ENCODE assay signal across 8 cellular contexts in the genomic region with DNA sequence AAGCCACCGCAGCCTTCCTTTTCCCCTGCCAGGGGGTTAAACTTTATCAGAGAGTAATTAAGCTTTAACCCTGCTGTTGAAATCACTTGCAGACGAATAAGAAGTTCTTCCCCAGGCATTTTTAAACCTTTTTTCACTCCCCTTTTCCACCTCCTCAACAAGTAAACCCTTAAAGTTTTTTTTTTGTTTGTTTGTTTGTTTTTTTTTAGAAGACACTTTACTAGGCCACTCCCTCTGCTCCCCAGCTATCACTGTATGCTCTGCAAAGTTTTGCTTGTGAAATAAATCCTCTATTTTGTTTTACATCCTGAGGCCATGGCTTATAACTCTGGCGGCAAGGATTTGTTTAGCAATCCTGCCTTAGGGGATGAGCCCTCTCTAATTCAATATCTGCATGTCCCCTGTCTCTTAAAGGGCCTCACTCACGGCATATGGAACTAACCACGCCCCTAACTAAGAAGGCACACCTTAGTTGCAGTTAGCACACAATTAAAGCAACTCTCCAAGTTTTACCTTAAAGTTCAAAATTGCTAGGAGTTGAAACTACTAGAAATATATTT.
DNase-seq lines count a peak whose midpoint lies in the region; ATAC-seq, FAIRE-seq and TF ChIP-seq lines count a peak whose summit lies in the region.

No MANE protein-coding gene starts in this region.

- H3K4me3 ChIP-seq in BE2C (ENCODE audit: low read depth, low read length) (peak overlapping the region; percentile 85), kidney (ENCODE audit: low read length in 2 of 2) (peak overlapping the region; percentile 64 to 84)

- FAIRE-seq in kidney (lab: Jason Lieb, UNC): no peak

- TF ChIP-seq CTCF in BE2C (IDR thresholded peaks at IDR 0.05; ENCODE audit: low read depth, low read length) (no peak), WTC11 (IDR thresholded peaks at IDR 0.05) (no peak), kidney (IDR thresholded peaks at IDR 0.05; ENCODE audit: borderline replicate concordance, extremely low read depth, insufficient read depth) (no peak)

- CTCF ChIA-PET in WTC11 (lab: Charles Lee): interaction anchor here (0.9 kb wide), 1 partner anchor 8 kb away, joined by 3 read pairs; no protein-coding TSS in a partner anchor
- CTCF ChIA-PET in activated CD4-positive, alpha-beta T cell treated with anti-CD3 and anti-CD28 coated beads for 36 hours (lab: Charles Lee): no interaction called here

- H3K27ac Mint-ChIP-seq in WTC11: no peak overlapping the region; the same call in 1 of the 2 replicates
- H3K27ac Mint-ChIP-seq in activated CD4-positive, alpha-beta T cell treated with anti-CD3 and anti-CD28 coated beads for 36 hours: no peak overlapping the region

- H3K27me3 Mint-ChIP-seq in WTC11 (ENCODE audit: low read depth): no peaks in the 10 kb centered on the region
- H3K27me3 Mint-ChIP-seq in activated CD4-positive, alpha-beta T cell treated with anti-CD3 and anti-CD28 coated beads for 36 hours: peaks cover 2% of the 10 kb centered on the region

- POLR2A ChIA-PET in WTC11 (lab: Charles Lee): no interaction called here
- POLR2A ChIA-PET in activated CD4-positive, alpha-beta T cell treated with anti-CD3 and anti-CD28 coated beads for 36 hours (lab: Charles Lee): no interaction called here

- peaks cover 11% of the 10 kb centered on the region for H3K4me1 Mint-ChIP-seq in WTC11
- no peaks in the 10 kb centered on the region for H3K4me1 Mint-ChIP-seq in activated CD4-positive, alpha-beta T cell treated with anti-CD3 and anti-CD28 coated beads for 36 hours

- no peak overlapping the region for H3K27ac ChIP-seq in kidney (ENCODE audit: low read depth in 2 of 2, low read length in 2 of 2)

- H3K9me3 ChIP-seq in BE2C (no peaks in the 10 kb centered on the region), kidney (ENCODE audit: control insufficient read depth in 1 of 2, low read length in 2 of 2) (no peaks in the 10 kb centered on the region)

- peak; percentile 59 for ATAC-seq in HG02943 (IDR thresholded peaks at IDR 0.05; ENCODE audit: low read depth, unreplicated experiment)
- ATAC-seq in WTC11: peak; percentile 70
- no peak for ATAC-seq in GM19455 (IDR thresholded peaks at IDR 0.05; ENCODE audit: unreplicated experiment)
- no peak for ATAC-seq in activated CD4-positive, alpha-beta T cell treated with anti-CD3 and anti-CD28 coated beads for 36 hours
- ATAC-seq in HG03571 (IDR thresholded peaks at IDR 0.05; ENCODE audit: unreplicated experiment): no peak

- H3K27me3 ChIP-seq in BE2C: no peaks in the 10 kb centered on the region

- no peaks in the 10 kb centered on the region for H3K9me3 Mint-ChIP-seq in WTC11
- H3K9me3 Mint-ChIP-seq in activated CD4-positive, alpha-beta T cell treated with anti-CD3 and anti-CD28 coated beads for 36 hours (ENCODE audit: low read depth): no peaks in the 10 kb centered on the region

- peak overlapping the region in 1 of 2 donors; percentile 14 for H3K9ac ChIP-seq in kidney (ENCODE audit: low read length in 2 of 2)

- DNase-seq in BE2C (peak; percentile 14), WTC11 (ENCODE audit: low spot score) (no peak), kidney (no peak)
- DNase-seq in activated CD8-positive, alpha-beta memory T cell treated with anti-CD3 and anti-CD28 coated beads for 24 hours: no peak
- no peak for DNase-seq in activated CD4-positive, alpha-beta T cell treated with anti-CD3 and anti-CD28 coated beads for 36 hours

- intact Hi-C loops in kidney (cut with DNase I): no loop called here
- intact Hi-C loops in activated CD4-positive, alpha-beta T cell treated with anti-CD3 and anti-CD28 coated beads for 36 hours (cut with DNase I, micrococcal nuclease): no loop called here

- H3K4me3 Mint-ChIP-seq in WTC11: peak overlapping the region; percentile 90
- no peak overlapping the region for H3K4me3 Mint-ChIP-seq in activated CD4-positive, alpha-beta T cell treated with anti-CD3 and anti-CD28 coated beads for 36 hours

- peaks cover 13% of the 10 kb centered on the region for H3K36me3 Mint-ChIP-seq in WTC11
- H3K36me3 Mint-ChIP-seq in activated CD4-positive, alpha-beta T cell treated with anti-CD3 and anti-CD28 coated beads for 36 hours (ENCODE audit: low read depth): no peaks in the 10 kb centered on the region

- no peaks in the 10 kb centered on the region for H3K4me1 ChIP-seq in BE2C
- no peaks in the 10 kb centered on the region for H3K4me1 ChIP-seq in kidney (ENCODE audit: control insufficient read depth in 1 of 2, insufficient read depth in 1 of 2, low read depth in 1 of 2, low read length in 2 of 2)

- no peaks in the 10 kb centered on the region for H3K36me3 ChIP-seq in BE2C
- H3K36me3 ChIP-seq in kidney (ENCODE audit: control insufficient read depth in 1 of 2, insufficient read depth in 2 of 2, low read length in 2 of 2): no peaks in the 10 kb centered on the region

TF ChIP-seq in WTC11, 78 proteins besides CTCF, POLR2A, EP300 and RAD21 (continues in another document):
- no peak for TF ChIP-seq TEAD1 (CRISPR knock-in tag; IDR thresholded peaks at IDR 0.05)
- no peak for TF ChIP-seq SMAD4 (CRISPR knock-in tag; IDR thresholded peaks at IDR 0.05)
- no peak for TF ChIP-seq SP1 (CRISPR knock-in tag; conservative IDR thresholded peaks at IDR 0.05)
- no peak for TF ChIP-seq CDX4 (CRISPR knock-in tag; IDR thresholded peaks at IDR 0.05; ENCODE audit: borderline replicate concordance)
- no peak for TF ChIP-seq MAX (CRISPR knock-in tag; IDR thresholded peaks at IDR 0.05)
- no peak for TF ChIP-seq ZNF512 (CRISPR knock-in tag; IDR thresholded peaks at IDR 0.05; ENCODE audit: borderline replicate concordance)
- TF ChIP-seq, protein P1, sequence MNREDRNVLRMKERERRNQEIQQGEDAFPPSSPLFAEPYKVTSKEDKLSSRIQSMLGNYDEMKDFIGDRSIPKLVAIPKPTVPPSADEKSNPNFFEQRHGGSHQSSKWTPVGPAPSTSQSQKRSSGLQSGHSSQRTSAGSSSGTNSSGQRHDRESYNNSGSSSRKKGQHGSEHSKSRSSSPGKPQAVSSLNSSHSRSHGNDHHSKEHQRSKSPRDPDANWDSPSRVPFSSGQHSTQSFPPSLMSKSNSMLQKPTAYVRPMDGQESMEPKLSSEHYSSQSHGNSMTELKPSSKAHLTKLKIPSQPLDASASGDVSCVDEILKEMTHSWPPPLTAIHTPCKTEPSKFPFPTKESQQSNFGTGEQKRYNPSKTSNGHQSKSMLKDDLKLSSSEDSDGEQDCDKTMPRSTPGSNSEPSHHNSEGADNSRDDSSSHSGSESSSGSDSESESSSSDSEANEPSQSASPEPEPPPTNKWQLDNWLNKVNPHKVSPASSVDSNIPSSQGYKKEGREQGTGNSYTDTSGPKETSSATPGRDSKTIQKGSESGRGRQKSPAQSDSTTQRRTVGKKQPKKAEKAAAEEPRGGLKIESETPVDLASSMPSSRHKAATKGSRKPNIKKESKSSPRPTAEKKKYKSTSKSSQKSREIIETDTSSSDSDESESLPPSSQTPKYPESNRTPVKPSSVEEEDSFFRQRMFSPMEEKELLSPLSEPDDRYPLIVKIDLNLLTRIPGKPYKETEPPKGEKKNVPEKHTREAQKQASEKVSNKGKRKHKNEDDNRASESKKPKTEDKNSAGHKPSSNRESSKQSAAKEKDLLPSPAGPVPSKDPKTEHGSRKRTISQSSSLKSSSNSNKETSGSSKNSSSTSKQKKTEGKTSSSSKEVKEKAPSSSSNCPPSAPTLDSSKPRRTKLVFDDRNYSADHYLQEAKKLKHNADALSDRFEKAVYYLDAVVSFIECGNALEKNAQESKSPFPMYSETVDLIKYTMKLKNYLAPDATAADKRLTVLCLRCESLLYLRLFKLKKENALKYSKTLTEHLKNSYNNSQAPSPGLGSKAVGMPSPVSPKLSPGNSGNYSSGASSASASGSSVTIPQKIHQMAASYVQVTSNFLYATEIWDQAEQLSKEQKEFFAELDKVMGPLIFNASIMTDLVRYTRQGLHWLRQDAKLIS (CRISPR knock-in tag; IDR thresholded peaks at IDR 0.05; ENCODE audit: borderline replicate concordance): no peak
- TF ChIP-seq, protein P2, sequence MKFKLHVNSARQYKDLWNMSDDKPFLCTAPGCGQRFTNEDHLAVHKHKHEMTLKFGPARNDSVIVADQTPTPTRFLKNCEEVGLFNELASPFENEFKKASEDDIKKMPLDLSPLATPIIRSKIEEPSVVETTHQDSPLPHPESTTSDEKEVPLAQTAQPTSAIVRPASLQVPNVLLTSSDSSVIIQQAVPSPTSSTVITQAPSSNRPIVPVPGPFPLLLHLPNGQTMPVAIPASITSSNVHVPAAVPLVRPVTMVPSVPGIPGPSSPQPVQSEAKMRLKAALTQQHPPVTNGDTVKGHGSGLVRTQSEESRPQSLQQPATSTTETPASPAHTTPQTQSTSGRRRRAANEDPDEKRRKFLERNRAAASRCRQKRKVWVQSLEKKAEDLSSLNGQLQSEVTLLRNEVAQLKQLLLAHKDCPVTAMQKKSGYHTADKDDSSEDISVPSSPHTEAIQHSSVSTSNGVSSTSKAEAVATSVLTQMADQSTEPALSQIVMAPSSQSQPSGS (CRISPR knock-in tag; IDR thresholded peaks at IDR 0.05; ENCODE audit: borderline replicate concordance, low read depth): no peak
- no peak for TF ChIP-seq FOXJ3 (CRISPR knock-in tag; IDR thresholded peaks at IDR 0.05; ENCODE audit: borderline replicate concordance)
- no peak for TF ChIP-seq FOXK1 (CRISPR knock-in tag; IDR thresholded peaks at IDR 0.05)

Comparison
In these comparisons a context has a peak if more than half of its experiments do, and no peak if none do; other contexts are left out.
1. ATAC-seq: peak in HG02943 (single experiment) and WTC11 (single experiment); none in GM19455 (single experiment), activated CD4-positive, alpha-beta T cell treated with anti-CD3 and anti-CD28 coated beads for 36 hours (single experiment) and HG03571 (single experiment).